Comparison of ENCODE assay signal across 11 cellular contexts in genomic region chr12:113413488-113413939, GRCh38. TPM values are rescaled to one million over a fixed set of nuclear protein-coding genes. Genes with fewer than 3 reads are reported as not detected.
DNase-seq lines count a peak whose midpoint lies in the region; ATAC-seq and TF ChIP-seq lines count a peak whose summit lies in the region.
"Had no signal": no experiment of that assay in that cellular context is flagged by ENCODE, and none has a peak within 500 bp of the region (broad histone marks: within the 10 kb centered on the region; RNA-seq: fewer than 3 reads in every experiment).

No MANE protein-coding gene starts in this region.

- TF ChIP-seq CTCF in brain microvascular endothelial cell (IDR thresholded peaks at IDR 0.05; ENCODE audit: low read depth, low read length, missing control alignments) (no peak), right lobe of liver (IDR thresholded peaks at IDR 0.05) (no peak), progenitor cell of endocrine pancreas (IDR thresholded peaks at IDR 0.05; ENCODE audit: unreplicated experiment) (no peak)

- peaks cover 0 to 27% (median 13%) of the 10 kb centered on the region in 4 donors for H3K4me1 ChIP-seq in right lobe of liver
- H3K4me1 ChIP-seq: stomach had no signal

- H3K27ac Mint-ChIP-seq in progenitor cell of endocrine pancreas = no peak overlapping the region
- H3K27ac Mint-ChIP-seq: memory B cell; T-helper 2 cell treated with Interferon-gamma antibody and Interleukin-4, amounts not matched to agents 5 μg/mL and 100 μg/mL, for 36 hours had no signal

- H3K4me3 Mint-ChIP-seq in progenitor cell of endocrine pancreas (ENCODE audit: low read depth) = no peak overlapping the region
- H3K4me3 Mint-ChIP-seq: memory B cell; T-helper 2 cell treated with Interferon-gamma antibody and Interleukin-4, amounts not matched to agents 5 μg/mL and 100 μg/mL, for 36 hours had no signal

- no peaks in the 10 kb centered on the region for H3K27me3 Mint-ChIP-seq in progenitor cell of endocrine pancreas

- no peaks in the 10 kb centered on the region for H3K9me3 ChIP-seq in right lobe of liver
- H3K9me3 ChIP-seq: stomach had no signal

- intact Hi-C loops in right lobe of liver (cut with DNase I) (no loop called here), head of caudate nucleus (cut with DNase I) (no loop called here)

- H3K4me3 ChIP-seq in brain microvascular endothelial cell (ENCODE audit: low read depth, low read length) (no peak overlapping the region), right lobe of liver (no peak overlapping the region)
- H3K4me3 ChIP-seq: dorsolateral prefrontal cortex, stomach had no signal

- H3K4me1 Mint-ChIP-seq in progenitor cell of endocrine pancreas (ENCODE audit: low read depth) = peaks cover 14% of the 10 kb centered on the region

- peak; percentile 57 to 76 (median 72) for ATAC-seq in right lobe of liver

- H3K9me3 Mint-ChIP-seq in progenitor cell of endocrine pancreas (ENCODE audit: low read depth) = no peaks in the 10 kb centered on the region
- H3K9me3 Mint-ChIP-seq: T-helper 2 cell treated with Interferon-gamma antibody and Interleukin-4, amounts not matched to agents 5 μg/mL and 100 μg/mL, for 36 hours had no signal

- H3K27ac ChIP-seq in brain microvascular endothelial cell = no peak overlapping the region
- H3K27ac ChIP-seq in right lobe of liver = peak overlapping the region; percentile 63 to 99 (median 95)
- H3K27ac ChIP-seq: dorsolateral prefrontal cortex, stomach had no signal

- H3K36me3 ChIP-seq in brain microvascular endothelial cell (replicated peaks) = no peaks in the 10 kb centered on the region
- no peaks in the 10 kb centered on the region for H3K36me3 ChIP-seq in right lobe of liver
- H3K36me3 ChIP-seq: stomach had no signal

- DNase-seq in Caki2 (ENCODE audit: low read depth) = peak; percentile 46
- peak; percentile 30 for DNase-seq in HT1080 (ENCODE audit: low read depth)
- DNase-seq in brain microvascular endothelial cell = peak; percentile 10
- peak; percentile 82 to 95 (median 92) for DNase-seq in right lobe of liver
- no peak for DNase-seq in head of caudate nucleus
- no peak for DNase-seq in progenitor cell of endocrine pancreas (ENCODE audit: low spot score, unreplicated experiment)
- DNase-seq in C1 segment of cervical spinal cord (lab: John Stamatoyannopoulos, UW) = no peak
- DNase-seq: stomach had no signal

- no peaks in the 10 kb centered on the region for H3K36me3 Mint-ChIP-seq in progenitor cell of endocrine pancreas (ENCODE audit: insufficient read depth)

- peak; percentile 64 for TF ChIP-seq POLR2A in right lobe of liver (IDR thresholded peaks at IDR 0.05)

- no peaks in the 10 kb centered on the region for H3K27me3 ChIP-seq in brain microvascular endothelial cell (replicated peaks)
- no peaks in the 10 kb centered on the region for H3K27me3 ChIP-seq in right lobe of liver
- H3K27me3 ChIP-seq: dorsolateral prefrontal cortex had no signal

- 45% methylated on average over 11 of the region's 11 CpGs for WGBS in right lobe of liver (ENCODE audit: insufficient coverage, low coverage, low lambda C conversion rate, missing lambda C conversion rate)

- in situ Hi-C loops in Caki2 (cut with HindIII; ENCODE audit: low pct_unique_long_range_greater_than_20kb, low sequenced_read_pairs) = no loop called here
- in situ Hi-C loops in brain microvascular endothelial cell (cut with HindIII; ENCODE audit: low pct_ligation_motif_present, low sequenced_read_pairs) = no loop called here

RNA-seq across cellular contexts. Expression of gene SDSL, which starts 8.7 kb away (rescaled TPM):
- total RNA-seq in Caki2 (2014; rRNA removed; shearing (Covaris generic); ENCODE audit: low replicate concordance) = 32.2 and 48.2 TPM in 2 replicates
- 3.9 TPM in 2 replicates for total RNA-seq in HT1080 (2014; rRNA removed; shearing (Covaris generic))
- 9.7 and 10.5 TPM in 2 replicates for polyA plus RNA-seq in HT1080 (2015; cell fraction: cytosol; rRNA removed)
- polyA plus RNA-seq in HT1080 (2015; cell fraction: nucleus; rRNA removed) = 8.2 and 9.7 TPM in 2 replicates
- total RNA-seq in right lobe of liver = 10 to 100 TPM; 25.5 to 85.7 (median 32.3) TPM
- 14.0 and 17.2 TPM in 2 replicates for total RNA-seq in progenitor cell of endocrine pancreas

RNA-seq across cellular contexts. Expression of gene SDS, which starts 9.8 kb away (rescaled TPM):
- not detected in 2 replicates for total RNA-seq in Caki2 (2014; rRNA removed; shearing (Covaris generic); ENCODE audit: low replicate concordance)
- 0.11 TPM in 1 of 2 replicates, not detected in the other for total RNA-seq in HT1080 (2014; rRNA removed; shearing (Covaris generic))
- polyA plus RNA-seq in HT1080 (2015; cell fraction: cytosol; rRNA removed) = not detected in 2 replicates
- not detected in 2 replicates for polyA plus RNA-seq in HT1080 (2015; cell fraction: nucleus; rRNA removed)
- total RNA-seq in right lobe of liver = 100 to 1,000 TPM; 208 to 722 (median 309) TPM
- not detected in 2 replicates for total RNA-seq in progenitor cell of endocrine pancreas

RNA-seq across cellular contexts. Expression of gene PLBD2, which starts 55.1 kb away (rescaled TPM):
- 10.1 and 12.6 TPM in 2 replicates for total RNA-seq in Caki2 (2014; rRNA removed; shearing (Covaris generic); ENCODE audit: low replicate concordance)
- total RNA-seq in HT1080 (2014; rRNA removed; shearing (Covaris generic)) = 9.6 and 11.7 TPM in 2 replicates
- polyA plus RNA-seq in HT1080 (2015; cell fraction: cytosol; rRNA removed) = 30.8 and 35.5 TPM in 2 replicates
- polyA plus RNA-seq in HT1080 (2015; cell fraction: nucleus; rRNA removed) = 40.0 and 53.0 TPM in 2 replicates
- total RNA-seq in right lobe of liver (10 to 100 TPM; 18.4 to 34.1 (median 28.8) TPM), progenitor cell of endocrine pancreas (47.7 and 48.0 TPM in 2 replicates)

RNA-seq across cellular contexts. Expression of gene LHX5, which starts 58.2 kb away (rescaled TPM):
- total RNA-seq in Caki2 (2014; rRNA removed; shearing (Covaris generic); ENCODE audit: low replicate concordance) = not detected in 2 replicates
- total RNA-seq in HT1080 (2014; rRNA removed; shearing (Covaris generic)) = not detected in 2 replicates
- polyA plus RNA-seq in HT1080 (2015; cell fraction: cytosol; rRNA removed) = 0.05 TPM in 1 of 2 replicates, not detected in the other
- 0.05 TPM in 1 of 2 replicates, not detected in the other for polyA plus RNA-seq in HT1080 (2015; cell fraction: nucleus; rRNA removed)
- total RNA-seq in right lobe of liver = not detected
- total RNA-seq in progenitor cell of endocrine pancreas = 0.41 and 0.78 TPM in 2 replicates
- total RNA-seq: dorsolateral prefrontal cortex had no signal

Comparison
In these comparisons a context has a peak if more than half of its experiments do, and no peak if none do; other contexts are left out.
1. DNase-seq: peak in Caki2 (single experiment), HT1080 (single experiment), brain microvascular endothelial cell (single experiment) and right lobe of liver (3 of 3); none in head of caudate nucleus (0 of 42), progenitor cell of endocrine pancreas (single experiment) and C1 segment of cervical spinal cord (0 of 14).
2. RNA of gene SDS, which starts 9.8 kb away (total RNA-seq): 208 to 722 TPM in right lobe of liver; 0.11 TPM in HT1080, not detected in Caki2 and not detected in progenitor cell of endocrine pancreas; every median in the first group is over 100 times any median in the second.